ENCODE assay signal across 27 cellular contexts in genomic region chr16:30731411-30731810, GRCh38. TPM values are rescaled to one million over a fixed set of nuclear protein-coding genes. Genes with fewer than 3 reads are reported as not detected.
A peak's percentile ranks its signal among the peaks of the same experiment; 100 is the strongest.
DNase-seq lines count a peak whose midpoint lies in the region; ATAC-seq and TF ChIP-seq lines count a peak whose summit lies in the region.
"Had no signal": no experiment of that assay in that cellular context is flagged by ENCODE, and none has a peak within 500 bp of the region (broad histone marks: within the 10 kb centered on the region; RNA-seq: fewer than 3 reads in every experiment).

No MANE protein-coding gene starts in this region.

- H3K4me1 ChIP-seq in body of pancreas = no peaks in the 10 kb centered on the region

- intact Hi-C loops in body of pancreas (cut with DNase I) = no loop called here

- H3K9me3 ChIP-seq in body of pancreas = no peaks in the 10 kb centered on the region
- H3K9me3 ChIP-seq: BLaER1, heart right ventricle, ovary, transverse colon had no signal

- H3K36me3 ChIP-seq in body of pancreas (replicated peaks in 1 of 2; ENCODE audit: insufficient read depth in 1 of 2, low read depth in 2 of 2) = peaks cover 20 to 47% of the 10 kb centered on the region in 2 donors
- H3K36me3 ChIP-seq: ovary had no signal

- no peak for TF ChIP-seq CTCF in RWPE1 (conservative IDR thresholded peaks at IDR 0.05; ENCODE audit: low read depth)
- no peak for TF ChIP-seq CTCF in choroid plexus epithelial cell (conservative IDR thresholded peaks at IDR 0.05; ENCODE audit: low read depth, low read length)
- no peak for TF ChIP-seq CTCF in body of pancreas (IDR thresholded peaks at IDR 0.05)

- H3K27me3 Mint-ChIP-seq in activated naive CD8-positive, alpha-beta T cell treated with anti-CD3 and anti-CD28 coated beads, Interleukin-2, amount 50 U/mL, for 24 hours = no peaks in the 10 kb centered on the region
- no peaks in the 10 kb centered on the region for H3K27me3 Mint-ChIP-seq in activated naive CD8-positive, alpha-beta T cell treated with anti-CD3 and anti-CD28 coated beads for 36 hours
- H3K27me3 Mint-ChIP-seq: activated CD4-positive, alpha-beta T cell treated with anti-CD3 and anti-CD28 coated beads for 36 hours; activated naive CD8-positive, alpha-beta T cell treated with anti-CD3 and anti-CD28 coated beads, Interleukin-2, amount 10 ng/mL, durations not matched to agents 7 days and 5 days; IgD-negative memory B cell had no signal

- no peak for TF ChIP-seq POLR2A in body of pancreas (IDR thresholded peaks at IDR 0.05)

- peaks cover 54% of the 10 kb centered on the region for H3K36me3 Mint-ChIP-seq in activated naive CD8-positive, alpha-beta T cell treated with anti-CD3 and anti-CD28 coated beads, Interleukin-2, amount 50 U/mL, for 24 hours (ENCODE audit: low read depth)
- peaks cover 24% of the 10 kb centered on the region for H3K36me3 Mint-ChIP-seq in activated naive CD8-positive, alpha-beta T cell treated with anti-CD3 and anti-CD28 coated beads for 36 hours
- peaks cover 100% of the 10 kb centered on the region for H3K36me3 Mint-ChIP-seq in stimulated activated effector memory CD8-positive, alpha-beta T cell treated with anti-CD3 and anti-CD28 coated beads, Interleukin-12 subunit alpha, Interleukin-12 subunit beta, amount 100 ng/mL, for 72 hours

- no peak for DNase-seq in activated naive CD8-positive, alpha-beta T cell treated with anti-CD3 and anti-CD28 coated beads, Interleukin-2, amount 50 U/mL, for 24 hours
- no peak for DNase-seq in activated naive CD8-positive, alpha-beta T cell treated with anti-CD3 and anti-CD28 coated beads for 36 hours
- DNase-seq in RWPE1 (ENCODE audit: low spot score) = no peak
- peak; percentile 42 for DNase-seq in choroid plexus epithelial cell (ENCODE audit: low read depth)
- DNase-seq in stimulated activated effector memory CD8-positive, alpha-beta T cell treated with anti-CD3 and anti-CD28 coated beads, Interleukin-12 subunit alpha, Interleukin-12 subunit beta, amount 100 ng/mL, for 72 hours (ENCODE audit: low spot score in 2 of 2) = no peak
- no peak for DNase-seq in NCI-H82 treated with DMSO at 0.1 percent for 48 hours (lab: John Stamatoyannopoulos, UW; ENCODE audit: unreplicated experiment)
- no peak for DNase-seq in body of pancreas
- DNase-seq: activated CD4-positive, alpha-beta T cell treated with anti-CD3 and anti-CD28 coated beads for 36 hours; activated CD8-positive, alpha-beta memory T cell treated with anti-CD3 and anti-CD28 coated beads for 24 hours; activated naive CD8-positive, alpha-beta T cell treated with anti-CD3 and anti-CD28 coated beads, Interleukin-2, amount 10 ng/mL, durations not matched to agents 7 days and 5 days; DMS153; effector CD8-positive, alpha-beta T cell; heart right ventricle; NCI-H1092 treated with DMSO at 0.1 percent for 48 hours; NCI-H187; NCI-H2171 treated with DMSO at 0.1 percent for 48 hours; NCI-H510A treated with DMSO at 0.1 percent for 48 hours; nephron progenitor cell; ovary; retina; stimulated activated CD4-positive, alpha-beta T cell treated with anti-CD3 and anti-CD28 coated beads, Interleukin-1b, Interleukin-23, amount 100 ng/mL, for 48 hours; transverse colon had no signal

- peak; percentile 34 for ATAC-seq in activated naive CD8-positive, alpha-beta T cell treated with anti-CD3 and anti-CD28 coated beads, Interleukin-2, amount 50 U/mL, for 24 hours
- peak; percentile 68 for ATAC-seq in stimulated activated effector memory CD8-positive, alpha-beta T cell treated with anti-CD3 and anti-CD28 coated beads, Interleukin-12 subunit alpha, Interleukin-12 subunit beta, amount 100 ng/mL, for 72 hours
- no peak for ATAC-seq in body of pancreas
- ATAC-seq: activated CD4-positive, alpha-beta T cell treated with anti-CD3 and anti-CD28 coated beads for 36 hours; GM23338; heart right ventricle had no signal

- CTCF ChIA-PET in RWPE1 (lab: Yijun Ruan, JAX) = no interaction called here

- H3K27ac Mint-ChIP-seq in activated naive CD8-positive, alpha-beta T cell treated with anti-CD3 and anti-CD28 coated beads, Interleukin-2, amount 50 U/mL, for 24 hours = no peak overlapping the region
- no peak overlapping the region for H3K27ac Mint-ChIP-seq in activated naive CD8-positive, alpha-beta T cell treated with anti-CD3 and anti-CD28 coated beads for 36 hours
- H3K27ac Mint-ChIP-seq in stimulated activated effector memory CD8-positive, alpha-beta T cell treated with anti-CD3 and anti-CD28 coated beads, Interleukin-12 subunit alpha, Interleukin-12 subunit beta, amount 100 ng/mL, for 72 hours = peak overlapping the region; percentile 52
- H3K27ac Mint-ChIP-seq: activated naive CD8-positive, alpha-beta T cell treated with anti-CD3 and anti-CD28 coated beads, Interleukin-2, amount 10 ng/mL, durations not matched to agents 7 days and 5 days; GM23338; IgD-negative memory B cell; nephron progenitor cell had no signal

- WGBS in body of pancreas, 2 donors = 91 to 96% methylated on average over 3 of the region's 3 CpGs

- peak overlapping the region; percentile 71 for H3K27ac ChIP-seq in RWPE1
- H3K27ac ChIP-seq in body of pancreas = no peak overlapping the region
- H3K27ac ChIP-seq: BLaER1, heart right ventricle, ovary, transverse colon had no signal

- POLR2A ChIA-PET in RWPE1 (lab: Yijun Ruan, JAX; ENCODE audit: low non-redundant PET) = no interaction called here

- H3K27me3 ChIP-seq in body of pancreas = no peaks in the 10 kb centered on the region
- H3K27me3 ChIP-seq: BLaER1, heart right ventricle, ovary, transverse colon had no signal

- H3K4me3 Mint-ChIP-seq in activated naive CD8-positive, alpha-beta T cell treated with anti-CD3 and anti-CD28 coated beads, Interleukin-2, amount 50 U/mL, for 24 hours = no peak overlapping the region
- H3K4me3 Mint-ChIP-seq in activated naive CD8-positive, alpha-beta T cell treated with anti-CD3 and anti-CD28 coated beads for 36 hours = no peak overlapping the region
- H3K4me3 Mint-ChIP-seq in stimulated activated effector memory CD8-positive, alpha-beta T cell treated with anti-CD3 and anti-CD28 coated beads, Interleukin-12 subunit alpha, Interleukin-12 subunit beta, amount 100 ng/mL, for 72 hours = no peak overlapping the region
- H3K4me3 Mint-ChIP-seq: activated CD4-positive, alpha-beta T cell treated with anti-CD3 and anti-CD28 coated beads for 36 hours; activated naive CD8-positive, alpha-beta T cell treated with anti-CD3 and anti-CD28 coated beads, Interleukin-2, amount 10 ng/mL, durations not matched to agents 7 days and 5 days; GM23338; IgD-negative memory B cell; nephron progenitor cell had no signal

- H3K4me1 Mint-ChIP-seq in activated naive CD8-positive, alpha-beta T cell treated with anti-CD3 and anti-CD28 coated beads, Interleukin-2, amount 50 U/mL, for 24 hours = peaks cover 2% of the 10 kb centered on the region
- peaks cover 4% of the 10 kb centered on the region for H3K4me1 Mint-ChIP-seq in activated naive CD8-positive, alpha-beta T cell treated with anti-CD3 and anti-CD28 coated beads for 36 hours
- peaks cover 12% of the 10 kb centered on the region for H3K4me1 Mint-ChIP-seq in stimulated activated effector memory CD8-positive, alpha-beta T cell treated with anti-CD3 and anti-CD28 coated beads, Interleukin-12 subunit alpha, Interleukin-12 subunit beta, amount 100 ng/mL, for 72 hours
- H3K4me1 Mint-ChIP-seq: activated naive CD8-positive, alpha-beta T cell treated with anti-CD3 and anti-CD28 coated beads, Interleukin-2, amount 10 ng/mL, durations not matched to agents 7 days and 5 days; nephron progenitor cell had no signal

- H3K4me3 ChIP-seq in choroid plexus epithelial cell (ENCODE audit: low read depth, low read length) (no peak overlapping the region), body of pancreas (no peak overlapping the region)
- H3K4me3 ChIP-seq: BLaER1, GM23338, heart right ventricle, lung, ovary, smooth muscle cell, transverse colon had no signal

- no peaks in the 10 kb centered on the region for H3K9me3 Mint-ChIP-seq in activated naive CD8-positive, alpha-beta T cell treated with anti-CD3 and anti-CD28 coated beads, Interleukin-2, amount 50 U/mL, for 24 hours
- H3K9me3 Mint-ChIP-seq in activated naive CD8-positive, alpha-beta T cell treated with anti-CD3 and anti-CD28 coated beads for 36 hours = no peaks in the 10 kb centered on the region
- no peaks in the 10 kb centered on the region for H3K9me3 Mint-ChIP-seq in stimulated activated effector memory CD8-positive, alpha-beta T cell treated with anti-CD3 and anti-CD28 coated beads, Interleukin-12 subunit alpha, Interleukin-12 subunit beta, amount 100 ng/mL, for 72 hours
- H3K9me3 Mint-ChIP-seq: activated naive CD8-positive, alpha-beta T cell treated with anti-CD3 and anti-CD28 coated beads, Interleukin-2, amount 10 ng/mL, durations not matched to agents 7 days and 5 days; GM23338; IgD-negative memory B cell; nephron progenitor cell had no signal

RNA-seq across cellular contexts. Expression of gene PHKG2, which starts 16.8 kb away (rescaled TPM):
- 10 to 100 TPM; 31.1 to 32.0 TPM for total RNA-seq in activated naive CD8-positive, alpha-beta T cell treated with anti-CD3 and anti-CD28 coated beads for 36 hours
- total RNA-seq in body of pancreas = 10 to 100 TPM; 17.6 to 24.7 TPM

RNA-seq across cellular contexts. Expression of gene CFAP119, which starts 30.5 kb away (rescaled TPM):
- 1 to 10 TPM; 3.7 to 6.4 TPM for total RNA-seq in activated naive CD8-positive, alpha-beta T cell treated with anti-CD3 and anti-CD28 coated beads for 36 hours
- total RNA-seq in body of pancreas = 10 to 100 TPM in 1 of 2 donors, 1 to 10 TPM in 1; 1.6 to 28.0 TPM

RNA-seq across cellular contexts. Expression of gene RNF40, which starts 30.7 kb away (rescaled TPM):
- 100 to 1,000 TPM in 1 of 2 experiments, 10 to 100 TPM in 1; 95.2 to 107 TPM for total RNA-seq in activated naive CD8-positive, alpha-beta T cell treated with anti-CD3 and anti-CD28 coated beads for 36 hours
- total RNA-seq in body of pancreas = 10 to 100 TPM; 44.9 to 79.8 TPM

RNA-seq across cellular contexts. Expression of gene SRCAP, which starts 32.4 kb away (rescaled TPM):
- total RNA-seq in activated naive CD8-positive, alpha-beta T cell treated with anti-CD3 and anti-CD28 coated beads for 36 hours = 10 to 100 TPM; 66.1 to 72.6 TPM
- total RNA-seq in body of pancreas = 10 to 100 TPM; 27.5 to 30.0 TPM

RNA-seq across cellular contexts. Expression of gene ZNF629, which starts 55.6 kb away (rescaled TPM):
- total RNA-seq in activated naive CD8-positive, alpha-beta T cell treated with anti-CD3 and anti-CD28 coated beads for 36 hours = 1 to 10 TPM; 5.4 to 5.5 TPM
- total RNA-seq in body of pancreas = 1 to 10 TPM; 8.6 to 9.2 TPM
